ENCODE assay signal across 8 cellular contexts in genomic region chr14:58072288-58073071, GRCh38.
DNase-seq lines count a peak whose midpoint lies in the region; ATAC-seq and TF ChIP-seq lines count a peak whose summit lies in the region.

No MANE protein-coding gene starts in this region.

- no peaks in the 10 kb centered on the region for H3K4me1 ChIP-seq in prostate gland (replicated peaks)

- H3K36me3 ChIP-seq in prostate gland, result no peaks in the 10 kb centered on the region

- H3K9me3 ChIP-seq in prostate gland, result no peaks in the 10 kb centered on the region

- 37% methylated on average over 17 of the region's 17 CpGs for WGBS in prostate gland

- peak; percentile 57 to 73 (median 68) for TF ChIP-seq CTCF in prostate gland (IDR thresholded peaks at IDR 0.05)

- no peak overlapping the region for H3K27ac ChIP-seq in prostate gland

- ATAC-seq in GM21381 (IDR thresholded peaks at IDR 0.05; ENCODE audit: unreplicated experiment) (peak; percentile 81), Right ventricle myocardium superior (ENCODE audit: poor library complexity) (peak; percentile 85)

- H3K4me3 ChIP-seq in prostate gland, result no peak overlapping the region

- TF ChIP-seq POLR2A in prostate gland (IDR thresholded peaks at IDR 0.05), result no peak

- DNase-seq in DMS153 (lab: John Stamatoyannopoulos, UW) (peak; percentile 19), HuH-7.5 (ENCODE audit: low spot score) (peak; percentile 23), NOMO-1 treated with dmso at 0.1 percent for 144 hours (lab: John Stamatoyannopoulos, UW; ENCODE audit: unreplicated experiment) (peak; percentile 57), Right ventricle myocardium superior (no peak), prostate gland (ENCODE audit: low spot score) (peak; percentile 35)
- peak; percentile 4 for DNase-seq in activated gamma-delta T cell treated with anti-CD3 and anti-CD28 coated beads, Interleukin-2, amount 50 U/mL, for 16 hours (ENCODE audit: low read depth)
- DNase-seq in effector CD8-positive, alpha-beta T cell (lab: John Stamatoyannopoulos, UW), result no peak

- intact Hi-C loops in Right ventricle myocardium superior (cut with DNase I) (loop anchor here (2.0 kb wide), 1 partner anchor 586 kb away; no protein-coding TSS in a partner anchor), prostate gland (cut with DNase I) (loop anchor here (5.0 kb wide), 2 partner anchors 110 to 540 kb away; no protein-coding TSS in a partner anchor)

- no peaks in the 10 kb centered on the region for H3K27me3 ChIP-seq in prostate gland (replicated peaks; ENCODE audit: insufficient read depth)

Comparison
In these comparisons a context has a peak if more than half of its experiments do, and no peak if none do; other contexts are left out.
1. DNase-seq: peak in DMS153 (single experiment), HuH-7.5 (single experiment), NOMO-1 treated with dmso at 0.1 percent for 144 hours (single experiment), activated gamma-delta T cell treated with anti-CD3 and anti-CD28 coated beads, Interleukin-2, amount 50 U/mL, for 16 hours (single experiment) and prostate gland (single experiment); none in Right ventricle myocardium superior (single experiment) and effector CD8-positive, alpha-beta T cell (single experiment).